Comparison of ENCODE assay signal across 23 cellular contexts in genomic region chr10:14593806-14594205, GRCh38.
DNase-seq lines count a peak whose midpoint lies in the region; ATAC-seq and TF ChIP-seq lines count a peak whose summit lies in the region.
"Had no signal": no experiment of that assay in that cellular context is flagged by ENCODE, and none has a peak within 500 bp of the region (broad histone marks: within the 10 kb centered on the region; RNA-seq: fewer than 3 reads in every experiment).

No MANE protein-coding gene starts in this region.

- no peaks in the 10 kb centered on the region for H3K9me3 Mint-ChIP-seq in stimulated activated naive CD8-positive, alpha-beta T cell treated with anti-CD3 and anti-CD28 coated beads, Interleukin-15, Interleukin-2, amounts not matched to agents 100 ng/mL and 50 ng/mL, for 24 hours
- H3K9me3 Mint-ChIP-seq in naive thymus-derived CD4-positive, alpha-beta T cell: peaks cover 0 to 6% (median 0%) of the 10 kb centered on the region in 11 donors
- H3K9me3 Mint-ChIP-seq in progenitor cell of endocrine pancreas (ENCODE audit: low read depth): no peaks in the 10 kb centered on the region

- peaks cover 79% of the 10 kb centered on the region for H3K36me3 Mint-ChIP-seq in stimulated activated naive CD8-positive, alpha-beta T cell treated with anti-CD3 and anti-CD28 coated beads, Interleukin-15, Interleukin-2, amounts not matched to agents 100 ng/mL and 50 ng/mL, for 24 hours (ENCODE audit: low read depth)
- H3K36me3 Mint-ChIP-seq in naive thymus-derived CD4-positive, alpha-beta T cell: peaks cover 7 to 43% (median 37%) of the 10 kb centered on the region in 5 donors
- peaks cover 17% of the 10 kb centered on the region for H3K36me3 Mint-ChIP-seq in progenitor cell of endocrine pancreas (ENCODE audit: insufficient read depth)

- CTCF ChIA-PET in naive thymus-derived CD4-positive, alpha-beta T cell (lab: Charles Lee): no interaction called here

- H3K27ac Mint-ChIP-seq in stimulated activated naive CD8-positive, alpha-beta T cell treated with anti-CD3 and anti-CD28 coated beads, Interleukin-15, Interleukin-2, amounts not matched to agents 100 ng/mL and 50 ng/mL, for 24 hours: peak overlapping the region; percentile 14
- H3K27ac Mint-ChIP-seq in naive thymus-derived CD4-positive, alpha-beta T cell: peak overlapping the region in 6 of 9 donors; percentile 21 to 74 (median 48)
- H3K27ac Mint-ChIP-seq in progenitor cell of endocrine pancreas: no peak overlapping the region

- H3K4me1 Mint-ChIP-seq in stimulated activated naive CD8-positive, alpha-beta T cell treated with anti-CD3 and anti-CD28 coated beads, Interleukin-15, Interleukin-2, amounts not matched to agents 100 ng/mL and 50 ng/mL, for 24 hours (ENCODE audit: low read depth): peaks cover 83% of the 10 kb centered on the region
- peaks cover 37 to 90% (median 82%) of the 10 kb centered on the region in 7 donors for H3K4me1 Mint-ChIP-seq in naive thymus-derived CD4-positive, alpha-beta T cell
- peaks cover 41% of the 10 kb centered on the region for H3K4me1 Mint-ChIP-seq in progenitor cell of endocrine pancreas (ENCODE audit: low read depth)

- no peak for TF ChIP-seq CTCF in progenitor cell of endocrine pancreas (IDR thresholded peaks at IDR 0.05; ENCODE audit: unreplicated experiment)

- POLR2A ChIA-PET in naive thymus-derived CD4-positive, alpha-beta T cell (lab: Charles Lee): interaction anchor here (0.6 to 20.1 kb wide), 3 partner anchors 8 to 27 kb away, joined by 3 to 429 read pairs (median 4); no protein-coding TSS in a partner anchor

- DNase-seq in stimulated activated naive CD8-positive, alpha-beta T cell treated with anti-CD3 and anti-CD28 coated beads, Interleukin-15, Interleukin-2, amounts not matched to agents 100 U/mL and 50 U/mL, for 24 hours: no peak
- no peak for DNase-seq in naive thymus-derived CD4-positive, alpha-beta T cell
- DNase-seq in progenitor cell of endocrine pancreas (ENCODE audit: low spot score, unreplicated experiment): no peak
- DNase-seq in stimulated activated naive CD4-positive, alpha-beta T cell (lab: John Stamatoyannopoulos, UW): no peak
- DNase-seq: DMS 273 treated with DMSO at 0.1 percent for 48 hours, DMS79, GF-D8, Karpas-422, NCI-H1092 treated with DMSO at 0.1 percent for 48 hours, NCI-H1436, NCI-H187, NCI-H2081 treated with DMSO at 0.1 percent for 48 hours, NCI-H2171, NCI-H226, NCI-H510A, NCI-H69, Peyer's patch, SHP77 treated with DMSO at 0.1 percent for 48 hours had no signal

- no peak overlapping the region for H3K4me3 ChIP-seq in naive thymus-derived CD4-positive, alpha-beta T cell (ENCODE audit: low read length)
- H3K4me3 ChIP-seq: Peyer's patch had no signal

- peaks cover 0 to 19% (median 0%) of the 10 kb centered on the region in 3 experiments for H3K36me3 ChIP-seq in naive thymus-derived CD4-positive, alpha-beta T cell (ENCODE audit: control insufficient read depth in 2 of 3, insufficient read depth in 3 of 3, low read length in 3 of 3)
- H3K36me3 ChIP-seq: Peyer's patch had no signal

- H3K27ac ChIP-seq in naive thymus-derived CD4-positive, alpha-beta T cell (ENCODE audit: low read depth, low read length): peak overlapping the region; percentile 4
- H3K27ac ChIP-seq: HL-60, Peyer's patch had no signal

- H3K9me3 ChIP-seq in naive thymus-derived CD4-positive, alpha-beta T cell (ENCODE audit: control insufficient read depth in 2 of 3, low read length in 3 of 3): no peaks in the 10 kb centered on the region
- H3K9me3 ChIP-seq: Peyer's patch had no signal

- no peaks in the 10 kb centered on the region for H3K27me3 Mint-ChIP-seq in stimulated activated naive CD8-positive, alpha-beta T cell treated with anti-CD3 and anti-CD28 coated beads, Interleukin-15, Interleukin-2, amounts not matched to agents 100 ng/mL and 50 ng/mL, for 24 hours
- H3K27me3 Mint-ChIP-seq in naive thymus-derived CD4-positive, alpha-beta T cell: no peaks in the 10 kb centered on the region
- no peaks in the 10 kb centered on the region for H3K27me3 Mint-ChIP-seq in progenitor cell of endocrine pancreas

- peaks cover 26 to 27% of the 10 kb centered on the region in 2 donors for H3K4me1 ChIP-seq in naive thymus-derived CD4-positive, alpha-beta T cell (ENCODE audit: control insufficient read depth in 2 of 2, insufficient read depth in 2 of 2, low read length in 2 of 2)

- no peak overlapping the region for H3K4me3 Mint-ChIP-seq in stimulated activated naive CD8-positive, alpha-beta T cell treated with anti-CD3 and anti-CD28 coated beads, Interleukin-15, Interleukin-2, amounts not matched to agents 100 ng/mL and 50 ng/mL, for 24 hours
- H3K4me3 Mint-ChIP-seq in naive thymus-derived CD4-positive, alpha-beta T cell: no peak overlapping the region
- H3K4me3 Mint-ChIP-seq in progenitor cell of endocrine pancreas (ENCODE audit: low read depth): no peak overlapping the region

- intact Hi-C loops in naive thymus-derived CD4-positive, alpha-beta T cell (cut with micrococcal nuclease): no loop called here

- ATAC-seq in stimulated activated naive CD8-positive, alpha-beta T cell treated with anti-CD3 and anti-CD28 coated beads, Interleukin-15, Interleukin-2, amounts not matched to agents 100 U/mL and 50 U/mL, for 24 hours: no peak
- ATAC-seq in SK-N-SH treated with all-trans-retinoic acid at 6 μM for 48 hours (no peak), HG03342 (IDR thresholded peaks at IDR 0.05; ENCODE audit: unreplicated experiment) (no peak)
- no peak for ATAC-seq in naive thymus-derived CD4-positive, alpha-beta T cell
- ATAC-seq: HCT116 had no signal

- no peaks in the 10 kb centered on the region for H3K27me3 ChIP-seq in naive thymus-derived CD4-positive, alpha-beta T cell (ENCODE audit: control insufficient read depth in 2 of 2, insufficient read depth in 2 of 2, low read length in 2 of 2)
- H3K27me3 ChIP-seq: Peyer's patch had no signal

TF ChIP-seq in SK-N-SH treated with all-trans-retinoic acid at 6 μM for 48 hours, 23 proteins besides CTCF, POLR2A, EP300 and RAD21:
- peak; percentile 40; the same call in 1 of the 2 replicates for TF ChIP-seq TCF4 (CRISPR knock-in tag; IDR thresholded peaks at IDR 0.05; ENCODE audit: borderline replicate concordance)
- no peak for TF ChIP-seq POU6F1 (CRISPR knock-in tag; IDR thresholded peaks at IDR 0.05; ENCODE audit: borderline replicate concordance, low read depth)
TF ChIP-seq in SK-N-SH treated with all-trans-retinoic acid at 6 μM for 48 hours: peak in this region for 1.
